Comparison of ENCODE assay signal across 28 cellular contexts in genomic region chr12:92601680-92602079, GRCh38.
DNase-seq lines count a peak whose midpoint lies in the region; ATAC-seq and TF ChIP-seq lines count a peak whose summit lies in the region.
"Had no signal": no experiment of that assay in that cellular context is flagged by ENCODE, and none has a peak within 500 bp of the region (broad histone marks: within the 10 kb centered on the region; RNA-seq: fewer than 3 reads in every experiment).

No MANE protein-coding gene starts in this region.

- H3K27ac ChIP-seq in PC-3 (ENCODE audit: low read length) (peak overlapping the region; percentile 89), trophoblast cell (ENCODE audit: low read depth, low read length) (no peak overlapping the region), coronary artery (no peak overlapping the region)
- H3K27ac ChIP-seq: neural progenitor cell, VCaP had no signal

- H3K9ac ChIP-seq in PC-3 (ENCODE audit: low read length), result peak overlapping the region; percentile 45; the same call in 1 of the 2 replicates
- H3K9ac ChIP-seq in trophoblast cell (ENCODE audit: low read length), result no peak overlapping the region
- H3K9ac ChIP-seq: neural progenitor cell, SK-N-SH had no signal

- no peaks in the 10 kb centered on the region for H3K27me3 ChIP-seq in PC-3 (ENCODE audit: low read length)
- H3K27me3 ChIP-seq in trophoblast cell (ENCODE audit: insufficient read depth, low read length), result no peaks in the 10 kb centered on the region
- H3K27me3 ChIP-seq: BE2C, esophagus squamous epithelium, neural progenitor cell had no signal

- H3K4me1 ChIP-seq in PC-3 (ENCODE audit: insufficient read depth, low read length) (peaks cover 40% of the 10 kb centered on the region), trophoblast cell (ENCODE audit: control insufficient read depth in 1 of 2, insufficient read depth in 2 of 2, low read length in 2 of 2) (no peaks in the 10 kb centered on the region)
- H3K4me1 ChIP-seq: neural progenitor cell had no signal

- H3K4me1 Mint-ChIP-seq in activated CD8-positive, alpha-beta T cell treated with anti-CD3 and anti-CD28 coated beads for 36 hours (ENCODE audit: low read depth), result peaks cover 39% of the 10 kb centered on the region
- peaks cover 6% of the 10 kb centered on the region for H3K4me1 Mint-ChIP-seq in activated CD8-positive, alpha-beta T cell treated with anti-CD3 and anti-CD28 coated beads, Interleukin-2, amount 10 ng/mL, durations not matched to agents 7 days and 5 days (ENCODE audit: low read depth)
- peaks cover 0 to 11% of the 10 kb centered on the region in 2 donors for H3K4me1 Mint-ChIP-seq in effector memory CD8-positive, alpha-beta T cell (ENCODE audit: low read depth in 2 of 2)
- H3K4me1 Mint-ChIP-seq: neural progenitor cell had no signal

- no peak overlapping the region for H3K23ac ChIP-seq in trophoblast cell (ENCODE audit: low read length)

- H3K9me2 ChIP-seq in PC-3 (replicated peaks; ENCODE audit: low read length), result no peaks in the 10 kb centered on the region
- H3K9me2 ChIP-seq: SK-N-SH had no signal

- H4K8ac ChIP-seq in trophoblast cell (ENCODE audit: low read depth, low read length), result no peak overlapping the region

- H3K4me2 ChIP-seq in PC-3 (ENCODE audit: low read length), result no peak overlapping the region
- no peak overlapping the region for H3K4me2 ChIP-seq in trophoblast cell (ENCODE audit: low read length)
- H3K4me2 ChIP-seq: neural progenitor cell, SK-N-SH had no signal

- H3K79me2 ChIP-seq in PC-3 (ENCODE audit: low read length) (no peaks in the 10 kb centered on the region), trophoblast cell (ENCODE audit: control insufficient read depth, insufficient read depth, low read length, poor library complexity) (no peaks in the 10 kb centered on the region)

- H4K20me1 ChIP-seq in PC-3 (ENCODE audit: low read length), result no peaks in the 10 kb centered on the region

- H3K9me3 Mint-ChIP-seq in activated CD8-positive, alpha-beta T cell treated with anti-CD3 and anti-CD28 coated beads for 36 hours, result peaks cover 37% of the 10 kb centered on the region
- H3K9me3 Mint-ChIP-seq in activated CD8-positive, alpha-beta T cell treated with anti-CD3 and anti-CD28 coated beads, Interleukin-2, amount 10 ng/mL, durations not matched to agents 7 days and 5 days (ENCODE audit: insufficient read depth), result peaks cover 18% of the 10 kb centered on the region
- H3K9me3 Mint-ChIP-seq in effector memory CD8-positive, alpha-beta T cell, result peaks cover 15% of the 10 kb centered on the region in 2 donors

- peak overlapping the region; percentile 11 for H2BK5ac ChIP-seq in trophoblast cell (ENCODE audit: low read depth, low read length, poor library complexity)

- H3K27me3 Mint-ChIP-seq in activated CD8-positive, alpha-beta T cell treated with anti-CD3 and anti-CD28 coated beads for 36 hours, result no peaks in the 10 kb centered on the region
- no peaks in the 10 kb centered on the region for H3K27me3 Mint-ChIP-seq in activated CD8-positive, alpha-beta T cell treated with anti-CD3 and anti-CD28 coated beads, Interleukin-2, amount 10 ng/mL, durations not matched to agents 7 days and 5 days (ENCODE audit: low read depth)
- no peaks in the 10 kb centered on the region for H3K27me3 Mint-ChIP-seq in effector memory CD8-positive, alpha-beta T cell
- H3K27me3 Mint-ChIP-seq: brain, progenitor cell of endocrine pancreas, type B pancreatic cell had no signal

- H3K36me3 Mint-ChIP-seq in activated CD8-positive, alpha-beta T cell treated with anti-CD3 and anti-CD28 coated beads for 36 hours (ENCODE audit: low read depth), result peaks cover 33% of the 10 kb centered on the region
- H3K36me3 Mint-ChIP-seq in activated CD8-positive, alpha-beta T cell treated with anti-CD3 and anti-CD28 coated beads, Interleukin-2, amount 10 ng/mL, durations not matched to agents 7 days and 5 days (ENCODE audit: low read depth), result peaks cover 27% of the 10 kb centered on the region
- peaks cover 3% of the 10 kb centered on the region for H3K36me3 Mint-ChIP-seq in effector memory CD8-positive, alpha-beta T cell (ENCODE audit: insufficient read depth)

- no TSS peak for BruUV-seq in PC-3 (replicated peaks; lab: Mats Ljungman, UMichigan)

- H4K12ac ChIP-seq in trophoblast cell (ENCODE audit: low read depth, low read length), result no peak overlapping the region

- H4K91ac ChIP-seq in trophoblast cell (ENCODE audit: low read depth, low read length), result peak overlapping the region; percentile 45

- H3K4me3 ChIP-seq in PC-3 (ENCODE audit: low read length) (no peak overlapping the region), trophoblast cell (ENCODE audit: low read depth, low read length) (no peak overlapping the region), coronary artery (no peak overlapping the region)
- H3K4me3 ChIP-seq: esophagus squamous epithelium, GM12878, neural progenitor cell had no signal

- no peaks in the 10 kb centered on the region for H3F3A ChIP-seq in PC-3 (ENCODE audit: low read length, unreplicated experiment)

- peaks cover 4% of the 10 kb centered on the region for H3K79me1 ChIP-seq in trophoblast cell (ENCODE audit: low read length)

- peak overlapping the region; percentile 45 for H3K27ac Mint-ChIP-seq in activated CD8-positive, alpha-beta T cell treated with anti-CD3 and anti-CD28 coated beads for 36 hours
- no peak overlapping the region for H3K27ac Mint-ChIP-seq in activated CD8-positive, alpha-beta T cell treated with anti-CD3 and anti-CD28 coated beads, Interleukin-2, amount 10 ng/mL, durations not matched to agents 7 days and 5 days
- peak overlapping the region in 1 of 2 donors; percentile 14 for H3K27ac Mint-ChIP-seq in effector memory CD8-positive, alpha-beta T cell
- H3K27ac Mint-ChIP-seq: activated T-helper 2 cell treated with anti-CD3 and anti-CD28 coated beads, Interferon-gamma antibody, Interleukin-2, Interleukin-4, amounts not matched to agents 10 μg/mL and 5 μg/mL and 100 μg/mL, durations not matched to agents 14 hours and 24 hours and 36 hours; brain; neural progenitor cell; progenitor cell of endocrine pancreas; T-helper 2 cell treated with Interferon-gamma antibody and Interleukin-4, amounts not matched to agents 5 μg/mL and 100 μg/mL, for 36 hours; type B pancreatic cell had no signal

- peak overlapping the region; percentile 90 for H2BK12ac ChIP-seq in trophoblast cell (ENCODE audit: low read length)

- intact Hi-C loops in activated CD8-positive, alpha-beta T cell treated with anti-CD3 and anti-CD28 coated beads for 36 hours (cut with micrococcal nuclease), result no loop called here
- intact Hi-C loops in PC-3 (cut with micrococcal nuclease), result loop anchor here (10.0 kb wide), 1 partner anchor 1237 kb away; no protein-coding TSS in a partner anchor

- peak overlapping the region; percentile 26 for H2AK5ac ChIP-seq in trophoblast cell (ENCODE audit: low read length)

- H3K36me3 ChIP-seq in PC-3 (ENCODE audit: low read depth, low read length) (no peaks in the 10 kb centered on the region), trophoblast cell (ENCODE audit: control insufficient read depth in 1 of 2, insufficient read depth in 2 of 2, low read length in 2 of 2) (peaks cover 2 to 3% of the 10 kb centered on the region in 2 experiments)
- H3K36me3 ChIP-seq: BE2C, esophagus squamous epithelium, neural progenitor cell had no signal

- CTCF ChIA-PET in activated CD8-positive, alpha-beta T cell treated with anti-CD3 and anti-CD28 coated beads for 36 hours (lab: Charles Lee), result no interaction called here
- CTCF ChIA-PET in activated CD8-positive, alpha-beta T cell treated with anti-CD3 and anti-CD28 coated beads, Interleukin-2, amount 10 ng/mL, durations not matched to agents 7 days and 5 days (lab: Charles Lee), result no interaction called here
- CTCF ChIA-PET in PC-3 (lab: Charles Lee), result no interaction called here

- no peak for TF ChIP-seq CTCF in activated CD8-positive, alpha-beta T cell treated with anti-CD3 and anti-CD28 coated beads for 36 hours (IDR thresholded peaks at IDR 0.05)
- no peak for TF ChIP-seq CTCF in PC-3 (conservative IDR thresholded peaks at IDR 0.05; ENCODE audit: low read depth, low read length)
- TF ChIP-seq CTCF in coronary artery (IDR thresholded peaks at IDR 0.05), result no peak

- H2AFZ ChIP-seq in PC-3 (ENCODE audit: low read length), result no peak overlapping the region
- no peak overlapping the region for H2AFZ ChIP-seq in trophoblast cell (ENCODE audit: insufficient read depth, low read length, poor library complexity)
- H2AFZ ChIP-seq: neural progenitor cell had no signal

- H3K4ac ChIP-seq in trophoblast cell (ENCODE audit: low read depth, low read length), result no peak overlapping the region

- POLR2A ChIA-PET in activated CD8-positive, alpha-beta T cell treated with anti-CD3 and anti-CD28 coated beads for 36 hours (lab: Charles Lee), result no interaction called here
- POLR2A ChIA-PET in activated CD8-positive, alpha-beta T cell treated with anti-CD3 and anti-CD28 coated beads, Interleukin-2, amount 10 ng/mL, durations not matched to agents 7 days and 5 days (lab: Charles Lee), result no interaction called here
- POLR2A ChIA-PET in PC-3 (lab: Charles Lee; ENCODE audit: unreplicated experiment), result no interaction called here

- peak overlapping the region; percentile 6 for H2BK120ac ChIP-seq in trophoblast cell (ENCODE audit: insufficient read depth, low read length, poor library complexity)

- H3K18ac ChIP-seq in trophoblast cell (ENCODE audit: low read length), result no peak overlapping the region

- H3K9me3 ChIP-seq in PC-3 (ENCODE audit: low read length) (no peaks in the 10 kb centered on the region), trophoblast cell (ENCODE audit: insufficient read depth, low read depth, low read length) (peaks cover 5% of the 10 kb centered on the region)
- H3K9me3 ChIP-seq: SK-N-SH had no signal

- no CpG with 5 or more reads among the region's 6 CpGs for WGBS in trophoblast cell (ENCODE audit: extremely low coverage, insufficient coverage, insufficient read length)

- H3K14ac ChIP-seq in trophoblast cell (ENCODE audit: low read length), result peak overlapping the region; percentile 28

- H3K4me3 Mint-ChIP-seq in activated CD8-positive, alpha-beta T cell treated with anti-CD3 and anti-CD28 coated beads for 36 hours, result no peak overlapping the region
- no peak overlapping the region for H3K4me3 Mint-ChIP-seq in activated CD8-positive, alpha-beta T cell treated with anti-CD3 and anti-CD28 coated beads, Interleukin-2, amount 10 ng/mL, durations not matched to agents 7 days and 5 days
- H3K4me3 Mint-ChIP-seq in effector memory CD8-positive, alpha-beta T cell, result no peak overlapping the region
- H3K4me3 Mint-ChIP-seq: brain; neural progenitor cell; T-helper 2 cell treated with Interferon-gamma antibody and Interleukin-4, amounts not matched to agents 5 μg/mL and 100 μg/mL, for 36 hours; type B pancreatic cell had no signal

- ATAC-seq in activated CD8-positive, alpha-beta T cell treated with anti-CD3 and anti-CD28 coated beads for 36 hours, result no peak
- ATAC-seq in activated CD8-positive, alpha-beta T cell treated with anti-CD3 and anti-CD28 coated beads, Interleukin-2, amount 10 ng/mL, durations not matched to agents 7 days and 5 days, result no peak
- ATAC-seq in PC-3 (no peak), HG03095 (IDR thresholded peaks at IDR 0.05; ENCODE audit: unreplicated experiment) (no peak)
- ATAC-seq in effector memory CD8-positive, alpha-beta T cell (replicated peaks), result peak; percentile 22
- ATAC-seq: GM12878, sciatic nerve had no signal

- DNase-seq in activated CD8-positive, alpha-beta T cell treated with anti-CD3 and anti-CD28 coated beads for 36 hours, result no peak
- no peak for DNase-seq in activated CD8-positive, alpha-beta T cell treated with anti-CD3 and anti-CD28 coated beads, Interleukin-2, amount 10 ng/mL, durations not matched to agents 7 days and 5 days
- DNase-seq in PC-3 (no peak), trophoblast cell (no peak), HuH-7 (ENCODE audit: low spot score) (no peak), coronary artery (ENCODE audit: low spot score) (no peak)
- no peak for DNase-seq in effector memory CD8-positive, alpha-beta T cell
- DNase-seq: activated CD4-positive, alpha-beta T cell treated with anti-CD3 and anti-CD28 coated beads, Interleukin-2, amount 50 U/mL, for 4 hours; activated CD8-positive, alpha-beta memory T cell treated with anti-CD3 and anti-CD28 coated beads, Interleukin-2, amount 50 U/mL, for 48 hours; BE2C; DND-41; effector memory CD4-positive, alpha-beta T cell; esophagus squamous epithelium; H7; Kasumi-1; NCI-H187; NCI-H526; SK-N-SH had no signal
